23 cellular contexts compared by ENCODE assay signal in genomic region chr9:94798668-94799067, GRCh38.
"Had no signal": no experiment of that assay in that cellular context is flagged by ENCODE, and none has a peak within 500 bp of the region (broad histone marks: within the 10 kb centered on the region; RNA-seq: fewer than 3 reads in every experiment).

No MANE protein-coding gene starts in this region.

- H3K4me3 Mint-ChIP-seq: activated naive CD4-positive, alpha-beta T cell treated with anti-CD3 and anti-CD28 coated beads, Interleukin-2, amount 50 U/mL, for 24 hours; memory B cell; T-cell had no signal

- H3K27ac Mint-ChIP-seq: activated naive CD4-positive, alpha-beta T cell treated with anti-CD3 and anti-CD28 coated beads, Interleukin-2, amount 50 U/mL, for 24 hours; memory B cell; T-cell had no signal

- H3K9me3 Mint-ChIP-seq: activated naive CD4-positive, alpha-beta T cell treated with anti-CD3 and anti-CD28 coated beads, Interleukin-2, amount 50 U/mL, for 24 hours; memory B cell; T-cell had no signal

- H3K4me1 ChIP-seq: right lobe of liver had no signal

- DNase-seq: activated CD4-positive, alpha-beta T cell treated with anti-CD3 and anti-CD28 coated beads, Interleukin-2, amount 50 U/mL, for 1 hour; activated CD4-positive, CD25-positive, alpha-beta regulatory T cell treated with anti-CD3 and anti-CD28 coated beads, Interleukin-2, amount 50 U/mL, for 72 hours; activated gamma-delta T cell treated with Interleukin-2 at 50 U/mL for 16 hours; activated T-cell treated with anti-CD3 and anti-CD28 coated beads, Interleukin-2, amount 50 U/mL, for 1 hour; anterior cingulate cortex; brain microvascular endothelial cell; caudate nucleus; head of caudate nucleus; left cardiac atrium; nucleus accumbens; posterior cingulate gyrus; right lobe of liver; stimulated activated CD4-positive, alpha-beta T cell treated with anti-CD3 and anti-CD28 coated beads, Interleukin-4, amount 100 ng/mL, for 1 hour; stimulated activated naive CD4-positive, alpha-beta T cell; T-cell; thyroid gland; WERI-Rb-1 had no signal

- H3K4me3 ChIP-seq: esophagus muscularis mucosa, gastroesophageal sphincter, right lobe of liver, thyroid gland had no signal

- H3K4me1 Mint-ChIP-seq: memory B cell had no signal

- H3K27ac ChIP-seq: brain microvascular endothelial cell, right lobe of liver, thyroid gland, WERI-Rb-1 had no signal

- H3K36me3 ChIP-seq: brain microvascular endothelial cell, thyroid gland had no signal

- ATAC-seq: gastroesophageal sphincter, left cardiac atrium, T-cell had no signal

- H3K27me3 Mint-ChIP-seq: activated naive CD4-positive, alpha-beta T cell treated with anti-CD3 and anti-CD28 coated beads, Interleukin-2, amount 50 U/mL, for 24 hours; memory B cell; T-cell had no signal

- H3K27me3 ChIP-seq: brain microvascular endothelial cell, esophagus muscularis mucosa, gastroesophageal sphincter, right lobe of liver, thyroid gland had no signal

- H3K9me3 ChIP-seq: esophagus muscularis mucosa, gastroesophageal sphincter, right lobe of liver, thyroid gland had no signal

- FAIRE-seq: islet of Langerhans, TTC549 had no signal
